Comparison of ENCODE assay signal across 8 cellular contexts in genomic region chr6:87701676-87702588, GRCh38.
DNase-seq lines count a peak whose midpoint lies in the region; ATAC-seq lines count a peak whose summit lies in the region.

Gene AKIRIN2, minus strand, starts transcription at chr6:87702233. Its CDS starts 549 bp downstream, at chr6:87701684.

- peak; percentile 74 to 98 (median 96) for DNase-seq in C1 segment of cervical spinal cord (lab: John Stamatoyannopoulos, UW)
- DNase-seq in NCI-H748 treated with DMSO at 0.1 percent for 48 hours (lab: John Stamatoyannopoulos, UW): peak; percentile 96
- peak; percentile 91 to 96 for DNase-seq in activated CD4-positive, alpha-beta T cell treated with anti-CD3 and anti-CD28 coated beads, Interleukin-2, amount 50 U/mL, for 24 hours (ENCODE audit: low read depth in 1 of 2, low spot score in 1 of 2)
- peak; percentile 100 for DNase-seq in dedifferentiated amniotic fluid mesenchymal stem cell (ENCODE audit: extremely low spot score)
- DNase-seq in left kidney (ENCODE audit: low read depth, low spot score): peak; percentile 99
- peak; percentile 96 to 97 for DNase-seq in stimulated activated CD4-positive, alpha-beta T cell treated with anti-CD3 and anti-CD28 coated beads, Interleukin-2, amount 100 ng/mL, for 24 hours

- ATAC-seq in GM19372 (IDR thresholded peaks at IDR 0.05; ENCODE audit: low read depth, unreplicated experiment) (peak; percentile 67), HG03558 (IDR thresholded peaks at IDR 0.05; ENCODE audit: extremely low read depth, unreplicated experiment) (peak; percentile 42)

Comparison
In these comparisons a context has a peak if more than half of its experiments do, and no peak if none do; other contexts are left out.
1. Peak in every context shown above with its lines: DNase-seq and ATAC-seq.